Comparison of ENCODE assay signal across 1 cellular context in genomic region chr7:98346515-98347069, GRCh38.
TF ChIP-seq lines count a peak whose summit lies in the region.

No MANE protein-coding gene starts in this region.

TF ChIP-seq in K562, 482 proteins besides CTCF, POLR2A, EP300 and RAD21:
- no peak for TF ChIP-seq BCLAF1 (IDR thresholded peaks at IDR 0.05; ENCODE audit: borderline replicate concordance in 1 of 2, control insufficient read depth in 1 of 2, low read depth in 2 of 2, low read length in 1 of 2)
- TF ChIP-seq MAZ (CRISPR knock-in tag; conservative IDR thresholded peaks at IDR 0.05 in 1 of 2, IDR thresholded peaks at IDR 0.05 in 1 of 2) = no peak
- no peak for TF ChIP-seq GTF2E2 (tag; IDR thresholded peaks at IDR 0.05)
- TF ChIP-seq BRD9 (IDR thresholded peaks at IDR 0.05; ENCODE audit: low read depth, partially characterized antibody) = no peak
